In genomic region chr6:27889628-27890315, GRCh38 we compare ENCODE assay signal across 9 cellular contexts. TPM values are rescaled to one million over a fixed set of nuclear protein-coding genes. Genes with fewer than 3 reads are reported as not detected.
DNase-seq lines count a peak whose midpoint lies in the region; ATAC-seq, FAIRE-seq and TF ChIP-seq lines count a peak whose summit lies in the region.
"Had no signal": no experiment of that assay in that cellular context is flagged by ENCODE, and none has a peak within 500 bp of the region (broad histone marks: within the 10 kb centered on the region; RNA-seq: fewer than 3 reads in every experiment).

No MANE protein-coding gene starts in this region.

- H3K4me3 Mint-ChIP-seq in activated CD8-positive, alpha-beta T cell treated with anti-CD3 and anti-CD28 coated beads, Interleukin-2, amount 10 ng/mL, durations not matched to agents 7 days and 5 days, result no peak overlapping the region
- no peak overlapping the region for H3K4me3 Mint-ChIP-seq in activated CD8-positive, alpha-beta T cell treated with anti-CD3 and anti-CD28 coated beads for 36 hours
- no peak overlapping the region for H3K4me3 Mint-ChIP-seq in activated T-cell treated with anti-CD3 and anti-CD28 coated beads, Interleukin-2, amount 50 U/mL, for 24 hours

- no peak overlapping the region for H3K27ac Mint-ChIP-seq in activated CD8-positive, alpha-beta T cell treated with anti-CD3 and anti-CD28 coated beads, Interleukin-2, amount 10 ng/mL, durations not matched to agents 7 days and 5 days
- no peak overlapping the region for H3K27ac Mint-ChIP-seq in activated CD8-positive, alpha-beta T cell treated with anti-CD3 and anti-CD28 coated beads for 36 hours
- H3K27ac Mint-ChIP-seq in activated T-cell treated with anti-CD3 and anti-CD28 coated beads, Interleukin-2, amount 50 U/mL, for 24 hours, result no peak overlapping the region

- no peaks in the 10 kb centered on the region for H3K9me3 Mint-ChIP-seq in activated CD8-positive, alpha-beta T cell treated with anti-CD3 and anti-CD28 coated beads, Interleukin-2, amount 10 ng/mL, durations not matched to agents 7 days and 5 days (ENCODE audit: insufficient read depth)
- H3K9me3 Mint-ChIP-seq in activated CD8-positive, alpha-beta T cell treated with anti-CD3 and anti-CD28 coated beads for 36 hours, result no peaks in the 10 kb centered on the region
- H3K9me3 Mint-ChIP-seq in activated T-cell treated with anti-CD3 and anti-CD28 coated beads, Interleukin-2, amount 50 U/mL, for 24 hours, result no peaks in the 10 kb centered on the region

- peaks cover 16 to 22% of the 10 kb centered on the region in 2 donors for H3K4me1 ChIP-seq in duodenal mucosa (ENCODE audit: control insufficient read depth in 1 of 2, insufficient read depth in 2 of 2, low read length in 2 of 2)
- H3K4me1 ChIP-seq in skeletal muscle tissue (ENCODE audit: control insufficient read depth in 3 of 3, insufficient read depth in 3 of 3, low read length in 3 of 3), result peaks cover 20 to 27% (median 27%) of the 10 kb centered on the region in 3 donors
- H3K4me1 ChIP-seq in small intestine (ENCODE audit: control insufficient read depth in 2 of 2, insufficient read depth in 1 of 2, low read depth in 1 of 2, low read length in 1 of 2), result peaks cover 0 to 1% of the 10 kb centered on the region in 2 donors
- H3K4me1 ChIP-seq: parathyroid adenoma had no signal

- H3K9ac ChIP-seq in duodenal mucosa (ENCODE audit: low read depth in 1 of 2, low read length in 2 of 2), result peak overlapping the region; percentile 52 to 85
- H3K9ac ChIP-seq in skeletal muscle tissue (ENCODE audit: low read depth in 1 of 3, low read length in 3 of 3), result peak overlapping the region in 1 of 3 donors; percentile 27
- H3K9ac ChIP-seq: parathyroid adenoma had no signal

- ATAC-seq in activated CD8-positive, alpha-beta T cell treated with anti-CD3 and anti-CD28 coated beads, Interleukin-2, amount 10 ng/mL, durations not matched to agents 7 days and 5 days, result no peak
- no peak for ATAC-seq in activated CD8-positive, alpha-beta T cell treated with anti-CD3 and anti-CD28 coated beads for 36 hours
- no peak for ATAC-seq in GM18909 (IDR thresholded peaks at IDR 0.05; ENCODE audit: poor library complexity, unreplicated experiment)

- H3K9me3 ChIP-seq in duodenal mucosa (ENCODE audit: control insufficient read depth in 1 of 2, low read length in 2 of 2), result no peaks in the 10 kb centered on the region
- no peaks in the 10 kb centered on the region for H3K9me3 ChIP-seq in skeletal muscle tissue (ENCODE audit: control insufficient read depth in 3 of 3, low read length in 3 of 3)
- no peaks in the 10 kb centered on the region for H3K9me3 ChIP-seq in small intestine (ENCODE audit: control insufficient read depth, low read depth)

- peaks cover 14% of the 10 kb centered on the region for H3K36me3 Mint-ChIP-seq in activated CD8-positive, alpha-beta T cell treated with anti-CD3 and anti-CD28 coated beads, Interleukin-2, amount 10 ng/mL, durations not matched to agents 7 days and 5 days (ENCODE audit: low read depth)
- H3K36me3 Mint-ChIP-seq in activated CD8-positive, alpha-beta T cell treated with anti-CD3 and anti-CD28 coated beads for 36 hours (ENCODE audit: low read depth), result peaks cover 5% of the 10 kb centered on the region
- H3K36me3 Mint-ChIP-seq in activated T-cell treated with anti-CD3 and anti-CD28 coated beads, Interleukin-2, amount 50 U/mL, for 24 hours (ENCODE audit: low read depth), result peaks cover 13% of the 10 kb centered on the region

- H3K27ac ChIP-seq in duodenal mucosa (ENCODE audit: low read depth, low read length) (no peak overlapping the region), skeletal muscle tissue (ENCODE audit: low read depth, low read length) (no peak overlapping the region), small intestine (ENCODE audit: low read depth in 1 of 2, low read length in 1 of 2) (no peak overlapping the region)
- H3K27ac ChIP-seq: parathyroid adenoma had no signal

- H3K4me3 ChIP-seq in duodenal mucosa (ENCODE audit: low read depth in 1 of 2, low read length in 2 of 2) (peak overlapping the region; percentile 70 to 77), skeletal muscle tissue (ENCODE audit: low read length in 3 of 3) (peak overlapping the region; percentile 60 to 64 (median 60)), small intestine (ENCODE audit: low read depth in 1 of 2, low read length in 2 of 2) (peak overlapping the region in 1 of 2 donors; percentile 54)

- H3K27me3 ChIP-seq in duodenal mucosa (ENCODE audit: control insufficient read depth in 1 of 2, insufficient read depth in 2 of 2, low read length in 2 of 2), result peaks cover 0 to 5% of the 10 kb centered on the region in 2 donors
- peaks cover 0 to 54% (median 43%) of the 10 kb centered on the region in 3 donors for H3K27me3 ChIP-seq in skeletal muscle tissue (ENCODE audit: control insufficient read depth in 3 of 3, insufficient read depth in 3 of 3, low read length in 3 of 3)
- H3K27me3 ChIP-seq in small intestine (ENCODE audit: control insufficient read depth in 2 of 2, insufficient read depth in 2 of 2, low read length in 2 of 2), result no peaks in the 10 kb centered on the region

- POLR2A ChIA-PET in activated CD8-positive, alpha-beta T cell treated with anti-CD3 and anti-CD28 coated beads, Interleukin-2, amount 10 ng/mL, durations not matched to agents 7 days and 5 days (lab: Charles Lee), result interaction anchor here (0.6 to 14.3 kb wide), 40 partner anchors 8 to 1869 kb away, joined by 3 to 1137 read pairs (median 7); a partner anchor contains a TSS
- POLR2A ChIA-PET in activated CD8-positive, alpha-beta T cell treated with anti-CD3 and anti-CD28 coated beads for 36 hours (lab: Charles Lee), result interaction anchor here (0.6 to 6.1 kb wide), 22 partner anchors 8 to 1766 kb away, joined by 3 to 281 read pairs (median 8); partner anchors contain the start of gene ZSCAN26

- peak; percentile 51 for DNase-seq in activated CD8-positive, alpha-beta T cell treated with anti-CD3 and anti-CD28 coated beads, Interleukin-2, amount 10 ng/mL, durations not matched to agents 7 days and 5 days
- no peak for DNase-seq in activated CD8-positive, alpha-beta T cell treated with anti-CD3 and anti-CD28 coated beads for 36 hours
- peak; percentile 42 for DNase-seq in NCI-H748 treated with DMSO at 0.1 percent for 48 hours (lab: John Stamatoyannopoulos, UW)
- no peak for DNase-seq in activated T-cell treated with anti-CD3 and anti-CD28 coated beads, Interleukin-2, amount 50 U/mL, for 24 hours
- no peak for DNase-seq in small intestine

- CTCF ChIA-PET in activated CD8-positive, alpha-beta T cell treated with anti-CD3 and anti-CD28 coated beads, Interleukin-2, amount 10 ng/mL, durations not matched to agents 7 days and 5 days (lab: Charles Lee), result interaction anchor here (0.9 to 3.5 kb wide), 8 partner anchors 17 to 118 kb away, joined by 3 to 46 read pairs (median 8); a partner anchor contains a TSS
- CTCF ChIA-PET in activated CD8-positive, alpha-beta T cell treated with anti-CD3 and anti-CD28 coated beads for 36 hours (lab: Charles Lee), result interaction anchor here (0.8 to 1.8 kb wide), 8 partner anchors 17 to 762 kb away, joined by 3 to 8 read pairs (median 3); a partner anchor contains a TSS

- peaks cover 49% of the 10 kb centered on the region for H3K4me1 Mint-ChIP-seq in activated CD8-positive, alpha-beta T cell treated with anti-CD3 and anti-CD28 coated beads, Interleukin-2, amount 10 ng/mL, durations not matched to agents 7 days and 5 days (ENCODE audit: low read depth)
- H3K4me1 Mint-ChIP-seq in activated CD8-positive, alpha-beta T cell treated with anti-CD3 and anti-CD28 coated beads for 36 hours (ENCODE audit: low read depth), result peaks cover 21% of the 10 kb centered on the region
- H3K4me1 Mint-ChIP-seq in activated T-cell treated with anti-CD3 and anti-CD28 coated beads, Interleukin-2, amount 50 U/mL, for 24 hours (ENCODE audit: low read depth), result peaks cover 38% of the 10 kb centered on the region

- no peaks in the 10 kb centered on the region for H3K27me3 Mint-ChIP-seq in activated CD8-positive, alpha-beta T cell treated with anti-CD3 and anti-CD28 coated beads, Interleukin-2, amount 10 ng/mL, durations not matched to agents 7 days and 5 days (ENCODE audit: low read depth)
- H3K27me3 Mint-ChIP-seq in activated CD8-positive, alpha-beta T cell treated with anti-CD3 and anti-CD28 coated beads for 36 hours, result no peaks in the 10 kb centered on the region
- H3K27me3 Mint-ChIP-seq in activated T-cell treated with anti-CD3 and anti-CD28 coated beads, Interleukin-2, amount 50 U/mL, for 24 hours, result no peaks in the 10 kb centered on the region

- no peak for TF ChIP-seq CTCF in activated CD8-positive, alpha-beta T cell treated with anti-CD3 and anti-CD28 coated beads for 36 hours (IDR thresholded peaks at IDR 0.05)

- 25 to 30% (median 30%) methylated on average over 12 of the region's 12 CpGs for WGBS in small intestine, 3 donors

- intact Hi-C loops in activated CD8-positive, alpha-beta T cell treated with anti-CD3 and anti-CD28 coated beads for 36 hours (cut with micrococcal nuclease), result loop anchor here (10.0 kb wide), 1 partner anchor 735 kb away; no protein-coding TSS in a partner anchor

- H3K36me3 ChIP-seq in duodenal mucosa (ENCODE audit: control insufficient read depth in 1 of 2, insufficient read depth in 2 of 2, low read length in 2 of 2), result no peaks in the 10 kb centered on the region
- H3K36me3 ChIP-seq in skeletal muscle tissue (ENCODE audit: control insufficient read depth in 3 of 3, insufficient read depth in 3 of 3, low read length in 3 of 3), result no peaks in the 10 kb centered on the region
- H3K36me3 ChIP-seq in small intestine (ENCODE audit: control insufficient read depth in 2 of 2, insufficient read depth in 2 of 2, low read length in 2 of 2), result no peaks in the 10 kb centered on the region

- no peak for FAIRE-seq in small intestine (lab: Jason Lieb, UNC)

RNA-seq across cellular contexts. Expression of gene OR2B2, which starts 22.4 kb away (rescaled TPM):
- total RNA-seq in activated CD8-positive, alpha-beta T cell treated with anti-CD3 and anti-CD28 coated beads, Interleukin-2, amount 10 ng/mL, durations not matched to agents 7 days and 5 days, result not detected
- not detected for total RNA-seq in activated CD8-positive, alpha-beta T cell treated with anti-CD3 and anti-CD28 coated beads for 36 hours
- not detected for total RNA-seq in skeletal muscle tissue
- not detected for polyA plus RNA-seq in small intestine

Comparison
In these comparisons a context has a peak if more than half of its experiments do, and no peak if none do; other contexts are left out.
1. DNase-seq: peak in activated CD8-positive, alpha-beta T cell treated with anti-CD3 and anti-CD28 coated beads, Interleukin-2, amount 10 ng/mL, durations not matched to agents 7 days and 5 days (single experiment) and NCI-H748 treated with DMSO at 0.1 percent for 48 hours (single experiment); none in activated CD8-positive, alpha-beta T cell treated with anti-CD3 and anti-CD28 coated beads for 36 hours (single experiment), activated T-cell treated with anti-CD3 and anti-CD28 coated beads, Interleukin-2, amount 50 U/mL, for 24 hours (single experiment) and small intestine (single experiment).